In the genomic region with DNA sequence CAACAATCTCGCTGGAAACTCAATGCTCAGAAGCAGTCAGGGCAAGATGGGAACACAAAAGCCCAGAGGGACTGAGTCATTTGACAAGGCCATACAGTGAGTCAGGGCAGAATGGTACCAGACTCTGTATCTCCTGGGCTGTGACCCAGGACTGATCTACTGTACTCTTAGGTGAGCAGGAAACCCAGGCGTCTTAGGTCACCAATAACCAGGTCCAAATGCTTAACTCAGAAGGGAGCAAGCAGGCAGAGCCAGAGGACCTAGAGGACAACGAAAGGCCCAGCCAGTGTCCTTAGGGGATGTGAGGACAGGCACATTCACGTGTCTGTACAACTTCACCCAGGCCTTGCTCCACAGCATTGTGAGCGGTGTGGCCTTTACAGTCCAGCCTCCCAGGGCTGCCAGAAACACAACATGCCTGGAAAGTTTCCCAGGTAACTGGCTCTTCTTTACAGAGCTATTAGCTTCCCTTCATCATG, we compare ENCODE assay signal across 10 cellular contexts.
A peak's percentile ranks its signal among the peaks of the same experiment; 100 is the strongest.
DNase-seq lines count a peak whose midpoint lies in the region; ATAC-seq, FAIRE-seq and TF ChIP-seq lines count a peak whose summit lies in the region.
"Had no signal": no experiment of that assay in that cellular context is flagged by ENCODE, and none has a peak within 500 bp of the region (broad histone marks: within the 10 kb centered on the region; RNA-seq: fewer than 3 reads in every experiment).

No MANE protein-coding gene starts in this region.

- TF ChIP-seq CTCF in OCI-LY1 (IDR thresholded peaks at IDR 0.05; ENCODE audit: low read length) = no peak
- no peak for TF ChIP-seq CTCF in kidney (IDR thresholded peaks at IDR 0.05; ENCODE audit: borderline replicate concordance, extremely low read depth, insufficient read depth)

- ATAC-seq in HG03460 (IDR thresholded peaks at IDR 0.05; ENCODE audit: unreplicated experiment) = no peak

- no peak overlapping the region for H3K4me3 ChIP-seq in OCI-LY1 (ENCODE audit: low read depth, low read length, poor library complexity, severe bottlenecking)
- H3K4me3 ChIP-seq in muscle layer of colon (ENCODE audit: low read depth in 1 of 2, low read length in 2 of 2) = peak overlapping the region in 1 of 2 donors; percentile 1
- H3K4me3 ChIP-seq in kidney (ENCODE audit: low read length in 2 of 2) = no peak overlapping the region

- intact Hi-C loops in kidney (cut with DNase I) = no loop called here

- no peak for FAIRE-seq in urothelium cell line (lab: Jason Lieb, UNC)
- FAIRE-seq in kidney (lab: Jason Lieb, UNC) = no peak

- no peak overlapping the region for H2AFZ ChIP-seq in OCI-LY1 (ENCODE audit: low read length)

- H3K4me2 ChIP-seq in OCI-LY1 (ENCODE audit: low read length) = no peak overlapping the region

- H3K9me2 ChIP-seq in OCI-LY1 (ENCODE audit: low read depth, low read length) = no peaks in the 10 kb centered on the region

- H3K9ac ChIP-seq in OCI-LY1 (ENCODE audit: low read length) = no peak overlapping the region
- H3K9ac ChIP-seq in muscle layer of colon (ENCODE audit: low read length) = no peak overlapping the region
- peak overlapping the region in 1 of 2 donors; percentile 46 for H3K9ac ChIP-seq in kidney (ENCODE audit: low read length in 2 of 2)

- H3K27me3 ChIP-seq in OCI-LY1 (ENCODE audit: insufficient read depth, low read length) (no peaks in the 10 kb centered on the region), muscle layer of colon (ENCODE audit: control insufficient read depth in 1 of 2, insufficient read depth in 2 of 2, low read length in 2 of 2) (no peaks in the 10 kb centered on the region)

- peaks cover 11% of the 10 kb centered on the region; the same call in 1 of the 2 replicates for H3K79me2 ChIP-seq in OCI-LY1 (ENCODE audit: insufficient read depth, low read length)

- H3K36me3 ChIP-seq in OCI-LY1 (ENCODE audit: insufficient read depth, low read length) (peaks cover 15% of the 10 kb centered on the region), muscle layer of colon (ENCODE audit: insufficient read depth, low read length) (no peaks in the 10 kb centered on the region), kidney (ENCODE audit: control insufficient read depth in 1 of 2, insufficient read depth in 2 of 2, low read length in 2 of 2) (no peaks in the 10 kb centered on the region)

- no peaks in the 10 kb centered on the region for H4K20me1 ChIP-seq in OCI-LY1 (ENCODE audit: insufficient read depth, low read length)

- H3F3A ChIP-seq in OCI-LY1 (ENCODE audit: insufficient read depth, low read length) = no peaks in the 10 kb centered on the region

- peak; percentile 65 for DNase-seq in AG08395 (ENCODE audit: low spot score)
- peak; percentile 20 for DNase-seq in epithelial cell of prostate (ENCODE audit: low read depth, low spot score)
- no peak for DNase-seq in COLO668 (lab: John Stamatoyannopoulos, UW; ENCODE audit: unreplicated experiment)
- DNase-seq in urothelium cell line (ENCODE audit: low spot score) = no peak
- no peak for DNase-seq in kidney
- DNase-seq: central memory CD4-positive, alpha-beta T cell; NCI-H187 treated with DMSO at 0.1 percent for 48 hours had no signal

- H3K4me1 ChIP-seq in OCI-LY1 (ENCODE audit: insufficient read depth, low read length, severe bottlenecking) (peaks cover 61% of the 10 kb centered on the region), muscle layer of colon (ENCODE audit: insufficient read depth, low read length) (peaks cover 43% of the 10 kb centered on the region), kidney (ENCODE audit: control insufficient read depth in 1 of 2, insufficient read depth in 1 of 2, low read depth in 1 of 2, low read length in 2 of 2) (peaks cover 2% of the 10 kb centered on the region in 2 donors)

- H3K27ac ChIP-seq in OCI-LY1 (ENCODE audit: low read depth, low read length, poor library complexity, severe bottlenecking) = peak overlapping the region; percentile 27
- H3K27ac ChIP-seq in epithelial cell of prostate = no peak overlapping the region
- peak overlapping the region; percentile 59 for H3K27ac ChIP-seq in muscle layer of colon (ENCODE audit: low read depth, low read length)
- peak overlapping the region in 1 of 2 donors; percentile 13 for H3K27ac ChIP-seq in kidney (ENCODE audit: low read depth in 2 of 2, low read length in 2 of 2)

- no peaks in the 10 kb centered on the region for H3K9me3 ChIP-seq in OCI-LY1 (ENCODE audit: low read length)
- no peaks in the 10 kb centered on the region for H3K9me3 ChIP-seq in muscle layer of colon (ENCODE audit: low read length)
- H3K9me3 ChIP-seq in kidney (ENCODE audit: control insufficient read depth in 1 of 2, low read length in 2 of 2) = no peaks in the 10 kb centered on the region

Comparison
In these comparisons a context has a peak if more than half of its experiments do, and no peak if none do; other contexts are left out.
1. DNase-seq: peak in AG08395 (single experiment) and epithelial cell of prostate (single experiment); none in COLO668 (single experiment), urothelium cell line (single experiment) and kidney (single experiment).